In the genomic region with DNA sequence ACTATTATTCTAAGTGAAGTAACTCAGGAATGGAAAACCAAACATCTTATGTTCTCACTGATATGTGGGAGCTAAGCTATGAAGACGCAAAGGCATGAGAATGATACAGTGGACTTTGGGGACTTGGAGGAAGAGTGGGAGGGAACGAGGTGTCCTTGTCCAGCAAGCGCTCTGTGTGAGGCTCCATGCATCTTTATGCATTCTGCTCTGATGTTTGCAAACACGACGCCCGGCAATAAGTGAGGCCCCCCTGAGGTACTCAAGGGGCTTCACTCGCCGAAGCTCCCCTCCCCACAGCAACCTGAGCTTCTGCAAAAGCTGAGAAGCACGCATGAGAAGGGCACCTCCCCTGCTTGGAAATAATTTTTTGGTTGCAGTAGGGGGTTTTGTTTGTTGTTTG, we compare ENCODE assay signal across 16 cellular contexts.
DNase-seq lines count a peak whose midpoint lies in the region; ATAC-seq and TF ChIP-seq lines count a peak whose summit lies in the region.
"Had no signal": no experiment of that assay in that cellular context is flagged by ENCODE, and none has a peak within 500 bp of the region (broad histone marks: within the 10 kb centered on the region; RNA-seq: fewer than 3 reads in every experiment).

No MANE protein-coding gene starts in this region.

- H3K4me2 ChIP-seq in Karpas-422 (ENCODE audit: low read depth, low read length, poor library complexity, severe bottlenecking) (peak overlapping the region; percentile 52), neuronal stem cell (ENCODE audit: insufficient read depth, low read length, poor library complexity, severe bottlenecking) (no peak overlapping the region)

- H3K36me3 ChIP-seq in Karpas-422 (ENCODE audit: insufficient read depth, low read length): peaks cover 27% of the 10 kb centered on the region
- no peaks in the 10 kb centered on the region for H3K36me3 ChIP-seq in neuronal stem cell (replicated peaks in 1 of 2; ENCODE audit: control insufficient read depth in 2 of 2, insufficient read depth in 2 of 2, low read length in 2 of 2)

- no peak overlapping the region for H4K8ac ChIP-seq in neuronal stem cell (ENCODE audit: low read depth, low read length)

- H2AFZ ChIP-seq in Karpas-422 (ENCODE audit: low read length): no peak overlapping the region
- peak overlapping the region; percentile 44 for H2AFZ ChIP-seq in neuronal stem cell (ENCODE audit: low read length)

- no peak overlapping the region for H3K4me3 ChIP-seq in Karpas-422 (ENCODE audit: low read length)
- no peak overlapping the region for H3K4me3 ChIP-seq in neuronal stem cell (ENCODE audit: low read length in 2 of 2)

- peaks cover 91% of the 10 kb centered on the region for H3K79me2 ChIP-seq in Karpas-422 (ENCODE audit: low read length)

- H3K4me1 ChIP-seq in Karpas-422 (ENCODE audit: low read length) (peaks cover 99% of the 10 kb centered on the region), neuronal stem cell (ENCODE audit: control insufficient read depth in 2 of 2, insufficient read depth in 1 of 2, low read depth in 1 of 2, low read length in 2 of 2) (peaks cover 19 to 26% of the 10 kb centered on the region in 2 donors)

- H3K36me3 Mint-ChIP-seq in chondrocyte (ENCODE audit: low read depth): no peaks in the 10 kb centered on the region
- peaks cover 17% of the 10 kb centered on the region for H3K36me3 Mint-ChIP-seq in stimulated activated memory B cell treated with anti-CD40 and anti-IgM and Interleukin-4, amounts not matched to agents 10 μg/mL and 1 μg/mL and 100 μg/mL, for 72 hours
- H3K36me3 Mint-ChIP-seq in activated naive CD4-positive, alpha-beta T cell treated with anti-CD3 and anti-CD28 coated beads, Interleukin-2, amount 10 ng/mL, durations not matched to agents 7 days and 5 days: no peaks in the 10 kb centered on the region

- H3K23ac ChIP-seq in neuronal stem cell (ENCODE audit: low read depth, low read length, poor library complexity): no peak overlapping the region

- H3K27me3 ChIP-seq in Karpas-422 (ENCODE audit: low read length) (no peaks in the 10 kb centered on the region), neuronal stem cell (ENCODE audit: control insufficient read depth in 3 of 3, insufficient read depth in 3 of 3, low read depth in 1 of 3, low read length in 3 of 3) (peaks cover 0 to 20% (median 0%) of the 10 kb centered on the region in 3 experiments)

- H3K9me3 ChIP-seq in Karpas-422 (ENCODE audit: low read length) (no peaks in the 10 kb centered on the region), neuronal stem cell (replicated peaks in 1 of 2; ENCODE audit: control insufficient read depth in 2 of 2, insufficient read depth in 1 of 2, low read depth in 1 of 2, low read length in 2 of 2) (peaks cover 3 to 9% of the 10 kb centered on the region in 2 donors)

- peaks cover 18% of the 10 kb centered on the region; the same call in 1 of the 2 replicates for H4K20me1 ChIP-seq in Karpas-422 (ENCODE audit: insufficient read depth, low read depth, low read length)

- H3K4me3 Mint-ChIP-seq in chondrocyte (ENCODE audit: unreplicated experiment): no peak overlapping the region
- H3K4me3 Mint-ChIP-seq in stimulated activated memory B cell treated with anti-CD40 and anti-IgM and Interleukin-4, amounts not matched to agents 10 μg/mL and 1 μg/mL and 100 μg/mL, for 72 hours: no peak overlapping the region
- no peak overlapping the region for H3K4me3 Mint-ChIP-seq in activated naive CD4-positive, alpha-beta T cell treated with anti-CD3 and anti-CD28 coated beads, Interleukin-2, amount 10 ng/mL, durations not matched to agents 7 days and 5 days
- H3K4me3 Mint-ChIP-seq: CD14-positive monocyte had no signal

- no peak overlapping the region for H4K91ac ChIP-seq in neuronal stem cell (ENCODE audit: low read depth, low read length, poor library complexity)

- H3K9ac ChIP-seq in Karpas-422 (ENCODE audit: low read length): peak overlapping the region; percentile 60; the same call in 1 of the 2 replicates
- H3K9ac ChIP-seq in neuronal stem cell (ENCODE audit: low read depth, low read length, poor library complexity): no peak overlapping the region

- H3K27ac Mint-ChIP-seq in chondrocyte (ENCODE audit: unreplicated experiment): no peak overlapping the region
- H3K27ac Mint-ChIP-seq in stimulated activated memory B cell treated with anti-CD40 and anti-IgM and Interleukin-4, amounts not matched to agents 10 μg/mL and 1 μg/mL and 100 μg/mL, for 72 hours: peak overlapping the region; percentile 24
- H3K27ac Mint-ChIP-seq in activated naive CD4-positive, alpha-beta T cell treated with anti-CD3 and anti-CD28 coated beads, Interleukin-2, amount 10 ng/mL, durations not matched to agents 7 days and 5 days: no peak overlapping the region

- peaks cover 55% of the 10 kb centered on the region for H3K4me1 Mint-ChIP-seq in chondrocyte (ENCODE audit: low read depth)
- H3K4me1 Mint-ChIP-seq in stimulated activated memory B cell treated with anti-CD40 and anti-IgM and Interleukin-4, amounts not matched to agents 10 μg/mL and 1 μg/mL and 100 μg/mL, for 72 hours: peaks cover 32% of the 10 kb centered on the region
- no peaks in the 10 kb centered on the region for H3K4me1 Mint-ChIP-seq in activated naive CD4-positive, alpha-beta T cell treated with anti-CD3 and anti-CD28 coated beads, Interleukin-2, amount 10 ng/mL, durations not matched to agents 7 days and 5 days

- CTCF ChIA-PET in activated naive CD4-positive, alpha-beta T cell treated with anti-CD3 and anti-CD28 coated beads, Interleukin-2, amount 10 ng/mL, durations not matched to agents 7 days and 5 days (lab: Charles Lee): interaction anchor here (1.0 to 1.2 kb wide), 2 partner anchors 24 to 176 kb away, joined by 3 read pairs; no protein-coding TSS in a partner anchor

- peak overlapping the region; percentile 38 for H3K18ac ChIP-seq in neuronal stem cell (ENCODE audit: low read length)

- no peak overlapping the region for H2BK12ac ChIP-seq in neuronal stem cell (ENCODE audit: low read length)

- no peak overlapping the region for H2BK15ac ChIP-seq in neuronal stem cell (ENCODE audit: low read length)

- no peak overlapping the region for H2BK5ac ChIP-seq in neuronal stem cell (ENCODE audit: low read length)

- TF ChIP-seq CTCF in chondrocyte (IDR thresholded peaks at IDR 0.05): no peak

- no peaks in the 10 kb centered on the region for H3K9me2 ChIP-seq in Karpas-422 (replicated peaks; ENCODE audit: insufficient read depth, low read length)

- no peaks in the 10 kb centered on the region for H3K27me3 Mint-ChIP-seq in chondrocyte (ENCODE audit: low read depth)
- H3K27me3 Mint-ChIP-seq in stimulated activated memory B cell treated with anti-CD40 and anti-IgM and Interleukin-4, amounts not matched to agents 10 μg/mL and 1 μg/mL and 100 μg/mL, for 72 hours: no peaks in the 10 kb centered on the region
- H3K27me3 Mint-ChIP-seq in activated naive CD4-positive, alpha-beta T cell treated with anti-CD3 and anti-CD28 coated beads, Interleukin-2, amount 10 ng/mL, durations not matched to agents 7 days and 5 days: peaks cover 12% of the 10 kb centered on the region

- no peak for ATAC-seq in stimulated activated memory B cell treated with anti-CD40 and anti-IgM and Interleukin-4, amounts not matched to agents 10 μg/mL and 1 μg/mL and 100 μg/mL, for 72 hours
- no peak for ATAC-seq in GM19467 (IDR thresholded peaks at IDR 0.05; ENCODE audit: unreplicated experiment)

- no peaks in the 10 kb centered on the region for H3K79me1 ChIP-seq in neuronal stem cell (ENCODE audit: low read depth, low read length)

- H3K9me3 Mint-ChIP-seq in chondrocyte (ENCODE audit: low read depth): peaks cover 5% of the 10 kb centered on the region
- H3K9me3 Mint-ChIP-seq in stimulated activated memory B cell treated with anti-CD40 and anti-IgM and Interleukin-4, amounts not matched to agents 10 μg/mL and 1 μg/mL and 100 μg/mL, for 72 hours: peaks cover 5% of the 10 kb centered on the region
- no peaks in the 10 kb centered on the region for H3K9me3 Mint-ChIP-seq in activated naive CD4-positive, alpha-beta T cell treated with anti-CD3 and anti-CD28 coated beads, Interleukin-2, amount 10 ng/mL, durations not matched to agents 7 days and 5 days

- no CpG with 5 or more reads among the region's 9 CpGs for WGBS in neuronal stem cell (ENCODE audit: extremely low coverage in 2 of 2, insufficient read length in 2 of 2, insufficient replicate concordance in 1 of 2), 2 donors

- peak overlapping the region; percentile 65 for H3K14ac ChIP-seq in neuronal stem cell (ENCODE audit: low read length)

- no peak overlapping the region for H3K4ac ChIP-seq in neuronal stem cell (ENCODE audit: low read length)

- no peak overlapping the region for H2AK5ac ChIP-seq in neuronal stem cell (ENCODE audit: low read depth, low read length)

- H2BK120ac ChIP-seq in neuronal stem cell (ENCODE audit: low read depth, low read length): no peak overlapping the region

- DNase-seq in Karpas-422: no peak
- peak; percentile 42 for DNase-seq in chondrocyte (ENCODE audit: low spot score)
- DNase-seq in neuronal stem cell (ENCODE audit: low spot score): no peak
- no peak for DNase-seq in cortex of kidney (lab: John Stamatoyannopoulos, UW)
- DNase-seq in activated naive CD4-positive, alpha-beta T cell treated with anti-CD3 and anti-CD28 coated beads, Interleukin-2, amount 10 ng/mL, durations not matched to agents 7 days and 5 days: no peak
- DNase-seq in NCI-H748 (lab: John Stamatoyannopoulos, UW; ENCODE audit: unreplicated experiment): no peak
- DNase-seq: ACHN, DMS79, NCI-H1092 treated with DMSO at 0.1 percent for 48 hours, NCI-H146, NCI-H2081, NCI-H774, SIG-M5 had no signal

- H3K27ac ChIP-seq in Karpas-422 (ENCODE audit: low read length) (peak overlapping the region; percentile 92), neuronal stem cell (replicated peaks; ENCODE audit: low read length) (no peak overlapping the region)
